ENCODE assay signal across 18 cellular contexts in the genomic region with DNA sequence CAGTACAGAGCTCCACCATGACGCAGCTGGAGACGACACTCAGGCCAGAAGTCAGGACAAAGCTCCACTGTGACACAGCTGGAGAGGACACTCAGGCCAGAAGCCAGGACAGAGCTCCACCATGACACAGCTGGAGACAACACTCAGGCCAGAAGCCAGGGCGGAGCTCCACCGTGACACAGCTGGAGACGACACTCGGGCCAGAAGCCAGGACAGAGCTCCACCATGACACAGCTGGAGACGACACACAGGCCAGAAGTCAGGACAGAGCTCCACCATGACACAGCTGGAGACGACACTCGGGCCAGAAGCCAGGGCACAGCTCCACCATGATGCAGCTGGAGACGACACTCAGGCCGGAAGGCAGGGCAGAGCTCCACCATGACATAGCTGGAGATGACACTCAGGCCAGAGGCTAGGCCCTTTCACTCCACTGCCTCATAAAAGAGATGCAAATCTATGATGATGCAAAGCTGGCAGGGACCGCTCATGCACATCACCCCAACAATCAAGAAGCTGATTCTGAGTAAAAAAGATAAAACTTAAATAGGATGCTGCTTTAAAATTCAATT. TPM values are rescaled to one million over a fixed set of nuclear protein-coding genes. Genes with fewer than 3 reads are reported as not detected.
DNase-seq lines count a peak whose midpoint lies in the region; ATAC-seq, FAIRE-seq and TF ChIP-seq lines count a peak whose summit lies in the region.
"Had no signal": no experiment of that assay in that cellular context is flagged by ENCODE, and none has a peak within 500 bp of the region (broad histone marks: within the 10 kb centered on the region; RNA-seq: fewer than 3 reads in every experiment).

No MANE protein-coding gene starts in this region.

- no TSS peak for BruUV-seq in K562 (replicated peaks; lab: Mats Ljungman, UMichigan)

- H3K23ac ChIP-seq in trophoblast cell (ENCODE audit: low read length), result no peak overlapping the region

- no peak for TF ChIP-seq EP300 in K562 (IDR thresholded peaks at IDR 0.05; ENCODE audit: low read length)

- peaks cover 5% of the 10 kb centered on the region; the same call in 1 of the 2 replicates for H3K9me3 ChIP-seq in MG63
- H3K9me3 ChIP-seq in K562 (replicated peaks; ENCODE audit: control insufficient read depth, insufficient read depth, low read depth, low read length), result no peaks in the 10 kb centered on the region
- no peaks in the 10 kb centered on the region for H3K9me3 ChIP-seq in trophoblast cell (ENCODE audit: insufficient read depth, low read depth, low read length)
- H3K9me3 ChIP-seq: SJSA1 had no signal

- WGBS in K562 (ENCODE audit: insufficient coverage, low coverage, missing lambda C conversion rate), result 3% methylated on average over 12 of the region's 12 CpGs
- no CpG with 5 or more reads among the region's 12 CpGs for WGBS in trophoblast cell (ENCODE audit: extremely low coverage, insufficient coverage, insufficient read length)

- peak overlapping the region; percentile 99 for H2AK5ac ChIP-seq in trophoblast cell (ENCODE audit: low read length)

- H3K27me3 ChIP-seq in MG63, result no peaks in the 10 kb centered on the region
- peaks cover 0 to 4% of the 10 kb centered on the region in 2 experiments; a peak in 1 of 5 replicates for H3K27me3 ChIP-seq in K562 (ENCODE audit: control insufficient read depth in 2 of 2, insufficient read depth in 2 of 2, low read length in 2 of 2)
- H3K27me3 ChIP-seq in trophoblast cell (ENCODE audit: insufficient read depth, low read length), result no peaks in the 10 kb centered on the region
- H3K27me3 ChIP-seq: SJSA1 had no signal

- H3K14ac ChIP-seq in trophoblast cell (ENCODE audit: low read length), result peak overlapping the region; percentile 87

- no peaks in the 10 kb centered on the region for H3K9me1 ChIP-seq in K562 (ENCODE audit: control insufficient read depth, insufficient read depth, low read length)

- peak overlapping the region; percentile 93 for H3K18ac ChIP-seq in trophoblast cell (ENCODE audit: low read length)

- in situ Hi-C loops in K562 (cut with MboI), result no loop called here

- H2AFZ ChIP-seq in K562 (ENCODE audit: low read depth, low read length), result peak overlapping the region; percentile 94
- no peak overlapping the region for H2AFZ ChIP-seq in trophoblast cell (ENCODE audit: insufficient read depth, low read length, poor library complexity)

- peak overlapping the region; percentile 87 for H4K12ac ChIP-seq in trophoblast cell (ENCODE audit: low read depth, low read length)

- peak overlapping the region; percentile 84 for H3K27ac ChIP-seq in K562 (ENCODE audit: extremely low read depth, low read depth, low read length)
- H3K27ac ChIP-seq in trophoblast cell (ENCODE audit: low read depth, low read length), result no peak overlapping the region
- no peak overlapping the region for H3K27ac ChIP-seq in caudate nucleus (ENCODE audit: low read depth, low read length)
- H3K27ac ChIP-seq: C4-2B, KMS-11, SJSA1 had no signal

- no peak for TF ChIP-seq CTCF in K562 (IDR thresholded peaks at IDR 0.05 in 2 of 3, conservative IDR thresholded peaks at IDR 0.05 in 1 of 3; ENCODE audit: insufficient read depth in 2 of 3, low read depth in 1 of 3, low read length in 3 of 3)

- H3K36me3 ChIP-seq in MG63 (no peaks in the 10 kb centered on the region), K562 (ENCODE audit: control insufficient read depth, insufficient read depth, low read length) (no peaks in the 10 kb centered on the region), trophoblast cell (ENCODE audit: control insufficient read depth in 1 of 2, insufficient read depth in 2 of 2, low read length in 2 of 2) (no peaks in the 10 kb centered on the region)
- H3K36me3 ChIP-seq: SJSA1 had no signal

- H4K20me1 ChIP-seq in K562 (replicated peaks; ENCODE audit: control insufficient read depth, insufficient read depth, low read length), result no peaks in the 10 kb centered on the region

- peak overlapping the region; percentile 81 for H3K4me2 ChIP-seq in K562 (ENCODE audit: insufficient read depth, low read length)
- no peak overlapping the region for H3K4me2 ChIP-seq in trophoblast cell (ENCODE audit: low read length)
- H3K4me2 ChIP-seq: KMS-11 had no signal

- ATAC-seq in K562, result peak; percentile 91
- ATAC-seq: T-helper 17 cell had no signal

- POLR2A ChIA-PET in K562 (lab: Yijun Ruan, JAX), result interaction anchor here (1.0 to 1.7 kb wide), 4 partner anchors 13 to 99 kb away, joined by 3 to 5 read pairs (median 4); no protein-coding TSS in a partner anchor

- H3K4ac ChIP-seq in trophoblast cell (ENCODE audit: low read depth, low read length), result peak overlapping the region; percentile 36

- H3K79me1 ChIP-seq in trophoblast cell (ENCODE audit: low read length), result peaks cover 19% of the 10 kb centered on the region

- no peaks in the 10 kb centered on the region for H3K79me2 ChIP-seq in K562 (ENCODE audit: control insufficient read depth, insufficient read depth, low read length)
- H3K79me2 ChIP-seq in trophoblast cell (ENCODE audit: control insufficient read depth, insufficient read depth, low read length, poor library complexity), result no peaks in the 10 kb centered on the region

- peak overlapping the region; percentile 84 for H2BK120ac ChIP-seq in trophoblast cell (ENCODE audit: insufficient read depth, low read length, poor library complexity)

- peak overlapping the region; percentile 85 for H4K91ac ChIP-seq in trophoblast cell (ENCODE audit: low read depth, low read length)

- H3K9ac ChIP-seq in K562 (ENCODE audit: insufficient read depth in 1 of 2, low read depth in 2 of 2, low read length in 2 of 2) (peak overlapping the region; percentile 67 to 74), trophoblast cell (ENCODE audit: low read length) (no peak overlapping the region)
- H3K9ac ChIP-seq: KMS-11 had no signal

- CTCF ChIA-PET in K562 (lab: Yijun Ruan, JAX; ENCODE audit: low intra/inter-chr PET ratio), result no interaction called here

- peak overlapping the region; percentile 99 for H2BK12ac ChIP-seq in trophoblast cell (ENCODE audit: low read length)

- H3K4me3 ChIP-seq in MG63 (no peak overlapping the region), K562 (peak overlapping the region; percentile 13), trophoblast cell (ENCODE audit: low read depth, low read length) (no peak overlapping the region)
- H3K4me3 ChIP-seq: SJSA1 had no signal

- H3K4me1 ChIP-seq in K562 (replicated peaks in 1 of 2; ENCODE audit: control insufficient read depth in 2 of 2, insufficient read depth in 2 of 2, low read length in 2 of 2), result peaks cover 11 to 17% of the 10 kb centered on the region in 2 experiments
- H3K4me1 ChIP-seq in trophoblast cell (ENCODE audit: control insufficient read depth in 1 of 2, insufficient read depth in 2 of 2, low read length in 2 of 2), result peaks cover 2 to 6% of the 10 kb centered on the region in 2 experiments
- H3K4me1 ChIP-seq: SJSA1 had no signal

- H2BK5ac ChIP-seq in trophoblast cell (ENCODE audit: low read depth, low read length, poor library complexity), result peak overlapping the region; percentile 19

- intact Hi-C loops in K562 (cut with micrococcal nuclease), result no loop called here

- TF ChIP-seq RAD21 in K562 (CRISPR knock-in tag; conservative IDR thresholded peaks at IDR 0.05 in 1 of 2, IDR thresholded peaks at IDR 0.05 in 1 of 2), result no peak

- peak overlapping the region; percentile 84 for H4K8ac ChIP-seq in trophoblast cell (ENCODE audit: low read depth, low read length)

- FAIRE-seq in GM12891 (lab: Jason Lieb, UNC) (no peak), K562 (lab: Jason Lieb, UNC) (no peak)
- FAIRE-seq: H54 had no signal

- DNase-seq in GM12891 (ENCODE audit: insufficient read length, low spot score), result no peak
- DNase-seq in MG63, result peak; percentile 34
- peak; percentile 34 to 77 (median 54) for DNase-seq in K562 (ENCODE audit: extremely low read depth in 1 of 4, low spot score in 3 of 4)
- DNase-seq in trophoblast cell, result no peak
- DNase-seq in NCI-H2107 treated with DMSO at 0.1 percent for 48 hours (lab: John Stamatoyannopoulos, UW; ENCODE audit: unreplicated experiment), result no peak
- no peak for DNase-seq in NCI-H2081 (lab: John Stamatoyannopoulos, UW)
- DNase-seq in caudate nucleus (lab: John Stamatoyannopoulos, UW), result no peak
- DNase-seq: ACHN, DMS79 treated with DMSO at 0.1 percent for 48 hours, NCI-H146, NCI-H2081 treated with DMSO at 0.1 percent for 48 hours, NCI-H510A treated with DMSO at 0.1 percent for 48 hours, NCI-H82, T-helper 17 cell had no signal

- TF ChIP-seq POLR2A in GM12891 (IDR thresholded peaks at IDR 0.05; ENCODE audit: low read depth, low read length) (no peak), K562 (conservative IDR thresholded peaks at IDR 0.05) (0 out of 2 replicates have a peak, but pooled peaks have one; percentile 23)

RNA-seq across cellular contexts. Expression of a gene that starts 13.6 kb away (rescaled TPM):
- not detected for polyA plus RNA-seq in GM12891 (2012; ENCODE audit: low read depth, missing spikeins)
- not detected in 2 replicates for total RNA-seq in MG63 (2014; rRNA removed; shearing (Covaris generic); ENCODE audit: low replicate concordance)
- total RNA-seq in K562 (2011; cell fraction: chromatin; rRNA removed; ENCODE audit: low replicate concordance), result not detected in 2 replicates
- not detected in 2 replicates for total RNA-seq in K562 (2011; cell fraction: nucleolus; rRNA removed)
- not detected in 2 replicates for total RNA-seq in K562 (2011; cell fraction: nucleoplasm; rRNA removed)
- total RNA-seq in K562 (2014; rRNA removed) (not detected in 2 replicates), K562 (2014; rRNA removed; fragmentation: Illumina TruSeq; extraction: Trizol) (not detected in 2 replicates), K562 (2015; rRNA removed; fragmentation: Illumina TruSeq; extraction: Trizol) (not detected in 2 replicates), K562 (2021) (not detected in 2 replicates)
- polyA plus RNA-seq in K562 (2011; rRNA removed) (not detected in 2 replicates), K562 (2014; fragmentation: Illumina TruSeq; extraction: Trizol) (not detected in 2 replicates), K562 (2014; fragmentation: Nextera tagmentation; extraction: Ambion mirVana) (not detected), K562 (2014; rRNA removed) (not detected in 2 replicates)
- polyA plus RNA-seq in K562 (2011; cell fraction: cytosol; rRNA removed), result not detected in 2 replicates
- polyA plus RNA-seq in K562 (2011; cell fraction: nucleus; rRNA removed), result not detected in 2 replicates
- not detected in 2 replicates for polyA plus RNA-seq in K562 (2012)
- not detected in 2 replicates for polyA minus RNA-seq in K562 (2011; rRNA and poly(A)+ RNA removed)
- polyA minus RNA-seq in K562 (2011; cell fraction: cytosol; rRNA and poly(A)+ RNA removed), result not detected in 2 replicates
- polyA minus RNA-seq in K562 (2011; cell fraction: nucleus; rRNA and poly(A)+ RNA removed), result not detected in 2 replicates
- 0.03 and 0.04 TPM in 2 replicates for polyA plus RNA-seq in trophoblast cell (2013)
- total RNA-seq: SJSA1 had no signal

RNA-seq across cellular contexts. Expression of a gene that starts 55.6 kb away (rescaled TPM):
- polyA plus RNA-seq in GM12891 (2012; ENCODE audit: low read depth, missing spikeins), result 0.14 TPM
- total RNA-seq in MG63 (2014; rRNA removed; shearing (Covaris generic); ENCODE audit: low replicate concordance), result 0.23 TPM in 1 of 2 replicates, not detected in the other
- total RNA-seq in K562 (2011; cell fraction: chromatin; rRNA removed; ENCODE audit: low replicate concordance), result 0.09 TPM in 1 of 2 replicates, not detected in the other
- not detected in 2 replicates for total RNA-seq in K562 (2011; cell fraction: nucleolus; rRNA removed)
- not detected in 2 replicates for total RNA-seq in K562 (2011; cell fraction: nucleoplasm; rRNA removed)
- total RNA-seq in K562 (2014; rRNA removed) (not detected in 2 replicates), K562 (2014; rRNA removed; fragmentation: Illumina TruSeq; extraction: Trizol) (not detected in 2 replicates), K562 (2015; rRNA removed; fragmentation: Illumina TruSeq; extraction: Trizol) (not detected in 2 replicates), K562 (2021) (not detected in 2 replicates)
- polyA plus RNA-seq in K562 (2011; rRNA removed) (not detected in 2 replicates), K562 (2014; fragmentation: Illumina TruSeq; extraction: Trizol) (not detected in 2 replicates), K562 (2014; fragmentation: Nextera tagmentation; extraction: Ambion mirVana) (not detected), K562 (2014; rRNA removed) (not detected in 2 replicates)
- not detected in 2 replicates for polyA plus RNA-seq in K562 (2011; cell fraction: cytosol; rRNA removed)
- polyA plus RNA-seq in K562 (2011; cell fraction: nucleus; rRNA removed), result 0.07 TPM in 1 of 2 replicates, not detected in the other
- polyA plus RNA-seq in K562 (2012), result 0.01 and 0.29 TPM in 2 replicates
- not detected in 2 replicates for polyA minus RNA-seq in K562 (2011; rRNA and poly(A)+ RNA removed)
- not detected in 2 replicates for polyA minus RNA-seq in K562 (2011; cell fraction: cytosol; rRNA and poly(A)+ RNA removed)
- not detected in 2 replicates for polyA minus RNA-seq in K562 (2011; cell fraction: nucleus; rRNA and poly(A)+ RNA removed)
- polyA plus RNA-seq in trophoblast cell (2013), result 0.59 and 1.2 TPM in 2 replicates

Comparison
In these comparisons a context has a peak if more than half of its experiments do, and no peak if none do; other contexts are left out.
1. DNase-seq: peak in MG63 (single experiment) and K562 (4 of 4); none in GM12891 (single experiment), trophoblast cell (0 of 2), NCI-H2107 treated with DMSO at 0.1 percent for 48 hours (single experiment), NCI-H2081 (0 of 2) and caudate nucleus (0 of 61).